20 cellular contexts compared by ENCODE assay signal in genomic region chr12:42284876-42285275, GRCh38.
"Had no signal": no experiment of that assay in that cellular context is flagged by ENCODE, and none has a peak within 500 bp of the region (broad histone marks: within the 10 kb centered on the region; RNA-seq: fewer than 3 reads in every experiment).

No MANE protein-coding gene starts in this region.

- H3K4me3 Mint-ChIP-seq: activated CD8-positive, alpha-beta T cell treated with anti-CD3 and anti-CD28 coated beads, Interleukin-2, amount 10 ng/mL, durations not matched to agents 7 days and 5 days; activated T-cell treated with anti-CD3 and anti-CD28 coated beads, Interleukin-2, amount 50 U/mL, for 24 hours; endodermal cell; natural killer cell treated with Interleukin-12 subunit alpha and Interleukin-12 subunit beta and Interleukin-15 and Interleukin-18, amount 100 ng/mL, for 72 hours had no signal

- H3K4me1 ChIP-seq: gastroesophageal sphincter, parathyroid adenoma, sigmoid colon, tibial nerve had no signal

- H3K79me2 ChIP-seq: parathyroid adenoma had no signal

- H3K4me3 ChIP-seq: cardiac muscle cell, gastroesophageal sphincter, heart left ventricle, sigmoid colon, spleen, tibial nerve had no signal

- H3K27me3 ChIP-seq: cardiac muscle cell, heart left ventricle, neutrophil, sigmoid colon, spleen, tibial nerve had no signal

- ATAC-seq: activated CD8-positive, alpha-beta T cell treated with anti-CD3 and anti-CD28 coated beads, Interleukin-2, amount 10 ng/mL, durations not matched to agents 7 days and 5 days; gastroesophageal sphincter; heart left ventricle; natural killer cell treated with Interleukin-12 subunit alpha and Interleukin-12 subunit beta and Interleukin-15 and Interleukin-18, amount 100 ng/mL, for 72 hours had no signal

- H3K9me3 Mint-ChIP-seq: activated T-cell treated with anti-CD3 and anti-CD28 coated beads, Interleukin-2, amount 50 U/mL, for 24 hours; endodermal cell; natural killer cell treated with Interleukin-12 subunit alpha and Interleukin-12 subunit beta and Interleukin-15 and Interleukin-18, amount 100 ng/mL, for 72 hours had no signal

- DNase-seq: activated CD4-positive, alpha-beta T cell treated with anti-CD3 and anti-CD28 coated beads for 48 hours; activated CD4-positive, CD25-positive, alpha-beta regulatory T cell; activated CD8-positive, alpha-beta T cell treated with anti-CD3 and anti-CD28 coated beads, Interleukin-2, amount 10 ng/mL, durations not matched to agents 7 days and 5 days; activated effector memory CD4-positive, alpha-beta T cell treated with anti-CD3 and anti-CD28 coated beads, Interleukin-2, amount 50 U/mL, for 16 hours; activated naive CD4-positive, alpha-beta T cell treated with anti-CD3 and anti-CD28 coated beads, Interleukin-2, amount 50 U/mL, for 16 hours; activated T-cell treated with anti-CD3 and anti-CD28 coated beads, Interleukin-2, amount 50 U/mL, for 24 hours; endodermal cell; heart left ventricle; sigmoid colon; spleen; stimulated activated naive CD4-positive, alpha-beta T cell; T1000 had no signal

- H3K36me3 Mint-ChIP-seq: natural killer cell treated with Interleukin-12 subunit alpha and Interleukin-12 subunit beta and Interleukin-15 and Interleukin-18, amount 100 ng/mL, for 72 hours had no signal

- H3K9me3 ChIP-seq: gastroesophageal sphincter, heart left ventricle, neutrophil, sigmoid colon, spleen, tibial nerve had no signal

- H3K36me3 ChIP-seq: cardiac muscle cell, gastroesophageal sphincter, heart left ventricle, neutrophil, sigmoid colon, spleen, tibial nerve had no signal

- H3K27ac ChIP-seq: cardiac muscle cell, epithelial cell of prostate, gastroesophageal sphincter, heart left ventricle, neutrophil, parathyroid adenoma, sigmoid colon, spleen, tibial nerve had no signal

- H3K27ac Mint-ChIP-seq: activated CD8-positive, alpha-beta T cell treated with anti-CD3 and anti-CD28 coated beads, Interleukin-2, amount 10 ng/mL, durations not matched to agents 7 days and 5 days; activated T-cell treated with anti-CD3 and anti-CD28 coated beads, Interleukin-2, amount 50 U/mL, for 24 hours; endodermal cell; natural killer cell treated with Interleukin-12 subunit alpha and Interleukin-12 subunit beta and Interleukin-15 and Interleukin-18, amount 100 ng/mL, for 72 hours had no signal

- H2AFZ ChIP-seq: parathyroid adenoma had no signal

- H3K9ac ChIP-seq: parathyroid adenoma had no signal

- FAIRE-seq: urothelium cell line had no signal
